Comparison of ENCODE assay signal across 8 cellular contexts in the genomic region with DNA sequence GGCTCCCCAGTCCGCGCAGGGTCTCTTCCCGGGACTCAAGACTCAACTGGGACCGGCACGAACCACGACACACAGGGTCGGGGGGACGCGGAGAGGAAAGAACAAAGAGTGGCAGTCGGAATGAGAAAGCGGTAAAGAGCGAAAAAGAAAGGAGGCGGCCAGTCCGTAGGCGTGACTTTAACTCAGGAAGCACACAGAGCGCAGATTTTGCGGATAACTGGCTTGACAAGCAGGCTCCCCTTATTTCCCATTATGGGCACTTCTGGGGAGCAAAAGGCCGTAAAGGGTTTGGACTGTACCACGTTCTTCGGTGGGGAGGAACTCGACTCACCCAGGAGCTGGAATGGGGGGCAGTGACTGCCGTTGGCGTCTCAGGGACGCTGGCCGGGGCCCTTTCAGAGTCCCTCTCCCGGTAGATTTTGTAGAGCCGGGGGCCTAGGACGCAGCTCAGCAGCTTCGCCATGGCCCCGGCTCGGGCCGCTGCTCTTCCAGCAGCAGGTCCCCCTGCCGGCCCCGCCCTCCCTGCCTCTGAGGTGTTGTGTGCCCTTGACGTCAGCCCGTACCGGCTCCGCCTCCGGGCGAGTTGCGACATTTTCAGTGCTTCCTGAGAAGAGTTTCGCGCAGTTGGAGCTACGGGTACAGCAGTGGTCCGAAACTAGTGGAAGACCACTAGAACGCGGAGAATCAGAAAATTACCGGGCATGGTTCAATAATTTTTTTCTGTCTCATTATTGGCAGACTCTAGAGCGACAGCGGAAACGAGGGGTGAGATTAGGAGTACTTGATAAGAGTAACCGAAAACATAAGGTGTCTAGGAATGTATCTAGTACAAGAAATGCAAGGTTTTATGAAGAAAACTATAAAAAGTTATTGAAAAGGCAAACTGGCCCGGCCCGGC. TPM values are rescaled to one million over a fixed set of nuclear protein-coding genes. Genes with fewer than 3 reads are reported as not detected.
DNase-seq lines count a peak whose midpoint lies in the region; ATAC-seq, FAIRE-seq and TF ChIP-seq lines count a peak whose summit lies in the region.

Gene ABHD16A, minus strand, starts transcription at position 506 of the 898 bp plus-strand sequence. Its CDS starts 43 bp downstream, at position 463.

- H3K36me3 ChIP-seq in pancreas (peaks cover 0 to 4% (median 0%) of the 10 kb centered on the region in 3 donors), tibial artery (peaks cover 0 to 20% (median 4%) of the 10 kb centered on the region in 3 donors)

- WGBS in pancreas, 2 donors, result 1% methylated on average over 53 to 54 of the region's 54 CpGs

- intact Hi-C loops in Right ventricle myocardium superior (cut with DNase I), result loop anchor here (5.0 kb wide), 1 partner anchor 34 kb away; the partner anchor contains the start of gene CLIC1
- intact Hi-C loops in pancreas (cut with DNase I), result no loop called here
- intact Hi-C loops in tibial artery (cut with DNase I; ENCODE audit: low total_unique reads), result loop anchor here (5.0 kb wide), 1 partner anchor 34 kb away; the partner anchor contains the start of gene CLIC1

- peaks cover 26% of the 10 kb centered on the region for H3K4me1 Mint-ChIP-seq in activated naive CD8-positive, alpha-beta T cell treated with anti-CD3 and anti-CD28 coated beads, Interleukin-2, amount 50 U/mL, for 24 hours

- no peaks in the 10 kb centered on the region for H3K9me3 Mint-ChIP-seq in activated naive CD8-positive, alpha-beta T cell treated with anti-CD3 and anti-CD28 coated beads, Interleukin-2, amount 50 U/mL, for 24 hours

- DNase-seq in NCI-H1417 treated with DMSO at 0.1 percent for 48 hours (lab: John Stamatoyannopoulos, UW) (peak; percentile 78), SW480 (ENCODE audit: low spot score) (peak; percentile 92), Right ventricle myocardium superior (peak; percentile 100), pancreas (peak; percentile 96 to 99 (median 98)), tibial artery (peak; percentile 99 to 100)
- peak; percentile 98 for DNase-seq in activated naive CD8-positive, alpha-beta T cell treated with anti-CD3 and anti-CD28 coated beads, Interleukin-2, amount 50 U/mL, for 24 hours

- TF ChIP-seq CTCF in pancreas (IDR thresholded peaks at IDR 0.05), result no peak
- TF ChIP-seq CTCF in tibial artery (IDR thresholded peaks at IDR 0.05), result peak in 1 of 2 experiments; percentile 15

- peak within 1 kb of the TSS; percentile 89 to 97 (median 94) for H3K27ac ChIP-seq in pancreas
- peak within 1 kb of the TSS; percentile 94 to 99 for H3K27ac ChIP-seq in tibial artery

- H3K4me3 ChIP-seq in GM08714 (ENCODE audit: low read length) (peak within 1 kb of the TSS; percentile 94), pancreas (peak within 1 kb of the TSS; percentile 42 to 88 (median 72)), tibial artery (peak within 1 kb of the TSS; percentile 79 to 95)

- H3K4me1 ChIP-seq in pancreas (peaks cover 0 to 12% (median 10%) of the 10 kb centered on the region in 3 donors), tibial artery (peaks cover 6 to 27% (median 23%) of the 10 kb centered on the region in 4 donors)

- peak within 1 kb of the TSS; percentile 93 for H3K27ac Mint-ChIP-seq in activated naive CD8-positive, alpha-beta T cell treated with anti-CD3 and anti-CD28 coated beads, Interleukin-2, amount 50 U/mL, for 24 hours

- peak; percentile 88 for FAIRE-seq in pancreas (lab: Jason Lieb, UNC)

- peaks cover 2% of the 10 kb centered on the region for H3K36me3 Mint-ChIP-seq in activated naive CD8-positive, alpha-beta T cell treated with anti-CD3 and anti-CD28 coated beads, Interleukin-2, amount 50 U/mL, for 24 hours (ENCODE audit: low read depth)

- H3K27me3 ChIP-seq in pancreas (no peaks in the 10 kb centered on the region), tibial artery (no peaks in the 10 kb centered on the region)

- H3K9me3 ChIP-seq in pancreas, result no peaks in the 10 kb centered on the region
- no peaks in the 10 kb centered on the region for H3K9me3 ChIP-seq in tibial artery

- peak; percentile 88 for ATAC-seq in HG02678 (IDR thresholded peaks at IDR 0.05; ENCODE audit: unreplicated experiment)
- ATAC-seq in activated naive CD8-positive, alpha-beta T cell treated with anti-CD3 and anti-CD28 coated beads, Interleukin-2, amount 50 U/mL, for 24 hours, result peak; percentile 95
- ATAC-seq in Right ventricle myocardium superior (ENCODE audit: poor library complexity), result peak; percentile 99
- ATAC-seq in pancreas, result peak; percentile 98 to 99 (median 98)

- no peaks in the 10 kb centered on the region for H3K27me3 Mint-ChIP-seq in activated naive CD8-positive, alpha-beta T cell treated with anti-CD3 and anti-CD28 coated beads, Interleukin-2, amount 50 U/mL, for 24 hours

- peak within 1 kb of the TSS; percentile 98 for H3K4me3 Mint-ChIP-seq in activated naive CD8-positive, alpha-beta T cell treated with anti-CD3 and anti-CD28 coated beads, Interleukin-2, amount 50 U/mL, for 24 hours

RNA-seq across cellular contexts. Expression of gene ABHD16A, which starts in this region (rescaled TPM):
- total RNA-seq in Right ventricle myocardium superior (27.9 TPM), pancreas (10 to 100 TPM; 14.9 to 34.2 (median 19.7) TPM)
- polyA plus RNA-seq in pancreas, result 10 to 100 TPM; 31.9 to 61.5 TPM

Comparison
In these comparisons a context has a peak if more than half of its experiments do, and no peak if none do; other contexts are left out.
1. Peak in every context shown above with its lines: DNase-seq, ATAC-seq, H3K4me3 ChIP-seq and H3K27ac ChIP-seq.
2. intact Hi-C loops: an anchor here in Right ventricle myocardium superior (5.0 kb wide) and tibial artery (5.0 kb wide); none called in pancreas.